ENCODE assay signal across 13 cellular contexts in genomic region chr14:105337966-105338365, GRCh38. TPM values are rescaled to one million over a fixed set of nuclear protein-coding genes. Genes with fewer than 3 reads are reported as not detected.
A peak's percentile ranks its signal among the peaks of the same experiment; 100 is the strongest.
DNase-seq lines count a peak whose midpoint lies in the region; ATAC-seq, FAIRE-seq and TF ChIP-seq lines count a peak whose summit lies in the region.
"Had no signal": no experiment of that assay in that cellular context is flagged by ENCODE, and none has a peak within 500 bp of the region (broad histone marks: within the 10 kb centered on the region; RNA-seq: fewer than 3 reads in every experiment).

No MANE protein-coding gene starts in this region.

- no peak for DNase-seq in A549 (ENCODE audit: low read depth in 1 of 2, low spot score in 1 of 2)
- peak; percentile 73 for DNase-seq in globus pallidus (ENCODE audit: low spot score)
- DNase-seq in occipital lobe (lab: John Stamatoyannopoulos, UW): peak; percentile 40
- DNase-seq in transverse colon: no peak
- DNase-seq in GOT3 (lab: John Stamatoyannopoulos, UW): no peak
- DNase-seq in DMS79 (lab: John Stamatoyannopoulos, UW): no peak
- DNase-seq: body of pancreas, DMS153, HFFc6, NCI-H1694 treated with DMSO at 0.1 percent for 48 hours had no signal

- in situ Hi-C loops in transverse colon (cut with MboI; ENCODE audit: low pct_ligation_motif_present in 1 of 4, low pct_unique_long_range_greater_than_20kb in 1 of 4, low sequenced_read_pairs in 3 of 4): no loop called here

- H3K36me3 ChIP-seq in transverse colon: no peaks in the 10 kb centered on the region

- TF ChIP-seq CTCF in A549 (IDR thresholded peaks at IDR 0.05) (no peak), transverse colon (IDR thresholded peaks at IDR 0.05) (no peak)

- TF ChIP-seq EP300 in A549 (IDR thresholded peaks at IDR 0.05) (no peak), transverse colon (IDR thresholded peaks at IDR 0.05; ENCODE audit: low read depth) (no peak)

- FAIRE-seq in A549 (lab: Jason Lieb, UNC): no peak

- no peak overlapping the region for H3K4me2 ChIP-seq in A549

- ATAC-seq in A549 (no peak), GM19452 (IDR thresholded peaks at IDR 0.05; ENCODE audit: unreplicated experiment) (no peak)
- ATAC-seq: body of pancreas, mucosa of descending colon had no signal

- POLR2A ChIA-PET in A549 (lab: Yijun Ruan, JAX): no interaction called here

- H3K27ac ChIP-seq in A549: no peak overlapping the region
- no peak overlapping the region for H3K27ac ChIP-seq in transverse colon
- H3K27ac ChIP-seq: body of pancreas had no signal

- H3K4me1 ChIP-seq in A549: no peaks in the 10 kb centered on the region
- peaks cover 0 to 7% (median 1%) of the 10 kb centered on the region in 4 donors for H3K4me1 ChIP-seq in transverse colon

- no peak overlapping the region for H3K4me3 ChIP-seq in A549
- no peak overlapping the region for H3K4me3 ChIP-seq in transverse colon
- H3K4me3 ChIP-seq: body of pancreas, mucosa of descending colon had no signal

- WGBS in A549 (ENCODE audit: missing lambda C conversion rate): 88% methylated on average over 8 of the region's 10 CpGs
- 81% methylated on average over 5 of the region's 10 CpGs; no CpG with 5 or more reads in 1 of the 2 donors for WGBS in transverse colon (ENCODE audit: low coverage in 1 of 2), 2 donors

- H3K27me3 ChIP-seq in transverse colon: no peaks in the 10 kb centered on the region
- H3K27me3 ChIP-seq: body of pancreas had no signal

- CTCF ChIA-PET in A549 (lab: Yijun Ruan, JAX): no interaction called here

- TF ChIP-seq POLR2A in A549 (IDR thresholded peaks at IDR 0.05; ENCODE audit: low read length): no peak
- TF ChIP-seq POLR2A in transverse colon (IDR thresholded peaks at IDR 0.05): no peak

- H3K9me3 ChIP-seq in A549 (no peaks in the 10 kb centered on the region), transverse colon (no peaks in the 10 kb centered on the region)
- H3K9me3 ChIP-seq: body of pancreas, mucosa of descending colon had no signal

- TF ChIP-seq RAD21 in A549 (conservative IDR thresholded peaks at IDR 0.05 in 1 of 2, IDR thresholded peaks at IDR 0.05 in 1 of 2): no peak

- intact Hi-C loops in transverse colon (cut with DNase I; ENCODE audit: low total_unique reads): no loop called here

TF ChIP-seq in A549, 52 proteins besides CTCF, POLR2A, EP300 and RAD21:
- peak; percentile 93 for TF ChIP-seq MAFK (IDR thresholded peaks at IDR 0.05; ENCODE audit: partially characterized antibody)
- no peak for TF ChIP-seq HDAC2 (IDR thresholded peaks at IDR 0.05)
- TF ChIP-seq, protein P1, sequence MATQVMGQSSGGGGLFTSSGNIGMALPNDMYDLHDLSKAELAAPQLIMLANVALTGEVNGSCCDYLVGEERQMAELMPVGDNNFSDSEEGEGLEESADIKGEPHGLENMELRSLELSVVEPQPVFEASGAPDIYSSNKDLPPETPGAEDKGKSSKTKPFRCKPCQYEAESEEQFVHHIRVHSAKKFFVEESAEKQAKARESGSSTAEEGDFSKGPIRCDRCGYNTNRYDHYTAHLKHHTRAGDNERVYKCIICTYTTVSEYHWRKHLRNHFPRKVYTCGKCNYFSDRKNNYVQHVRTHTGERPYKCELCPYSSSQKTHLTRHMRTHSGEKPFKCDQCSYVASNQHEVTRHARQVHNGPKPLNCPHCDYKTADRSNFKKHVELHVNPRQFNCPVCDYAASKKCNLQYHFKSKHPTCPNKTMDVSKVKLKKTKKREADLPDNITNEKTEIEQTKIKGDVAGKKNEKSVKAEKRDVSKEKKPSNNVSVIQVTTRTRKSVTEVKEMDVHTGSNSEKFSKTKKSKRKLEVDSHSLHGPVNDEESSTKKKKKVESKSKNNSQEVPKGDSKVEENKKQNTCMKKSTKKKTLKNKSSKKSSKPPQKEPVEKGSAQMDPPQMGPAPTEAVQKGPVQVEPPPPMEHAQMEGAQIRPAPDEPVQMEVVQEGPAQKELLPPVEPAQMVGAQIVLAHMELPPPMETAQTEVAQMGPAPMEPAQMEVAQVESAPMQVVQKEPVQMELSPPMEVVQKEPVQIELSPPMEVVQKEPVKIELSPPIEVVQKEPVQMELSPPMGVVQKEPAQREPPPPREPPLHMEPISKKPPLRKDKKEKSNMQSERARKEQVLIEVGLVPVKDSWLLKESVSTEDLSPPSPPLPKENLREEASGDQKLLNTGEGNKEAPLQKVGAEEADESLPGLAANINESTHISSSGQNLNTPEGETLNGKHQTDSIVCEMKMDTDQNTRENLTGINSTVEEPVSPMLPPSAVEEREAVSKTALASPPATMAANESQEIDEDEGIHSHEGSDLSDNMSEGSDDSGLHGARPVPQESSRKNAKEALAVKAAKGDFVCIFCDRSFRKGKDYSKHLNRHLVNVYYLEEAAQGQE (IDR thresholded peaks at IDR 0.05): no peak

TF ChIP-seq in PFSK-1, 5 proteins besides CTCF, POLR2A, EP300 and RAD21:
- TF ChIP-seq TAF1 (IDR thresholded peaks at IDR 0.05; ENCODE audit: borderline replicate concordance, insufficient read depth, low read length): no peak
- TF ChIP-seq POLR2AphosphoS5 (IDR thresholded peaks at IDR 0.05; ENCODE audit: low read depth, low read length): no peak
- TF ChIP-seq FOXP2 (optimal IDR thresholded peaks at IDR 0.05; ENCODE audit: borderline replicate concordance, extremely low read depth, extremely low read length, insufficient read depth): peak; percentile 67
- TF ChIP-seq, protein P1 (IDR thresholded peaks at IDR 0.05; ENCODE audit: insufficient read depth in 1 of 2, low read depth in 2 of 2, low read length in 2 of 2): no peak
- TF ChIP-seq SIN3A (IDR thresholded peaks at IDR 0.05; ENCODE audit: borderline replicate concordance, insufficient read depth, low read length): no peak

RNA-seq across cellular contexts. Expression of gene PACS2, which starts 23.4 kb away (rescaled TPM):
- 11.9 and 13.1 TPM in 2 replicates for polyA plus RNA-seq in A549 (2011; rRNA removed)
- polyA plus RNA-seq in A549 (2012; cell fraction: cytosol; rRNA removed): 30.5 and 35.5 TPM in 2 replicates
- 95.3 and 135 TPM in 2 replicates for polyA plus RNA-seq in A549 (2012; cell fraction: nucleus; rRNA removed)
- 21.7 to 25.8 TPM (median 24.5 TPM) in 3 replicates for polyA plus RNA-seq in A549 (2017; fragmentation: RNase III; extraction: RNeasy Plus Mini Kit Qiagen cat#74134 plus additional on column Dnase treatment)
- 19.4 and 24.6 TPM in 2 replicates for polyA minus RNA-seq in A549 (2011; rRNA and poly(A)+ RNA removed)
- polyA plus RNA-seq in PFSK-1 (2012; ENCODE audit: insufficient read length, low read depth): 48.0 TPM
- 75.8 TPM for total RNA-seq in occipital lobe
- 100 to 1,000 TPM in 2 of 4 donors, 10 to 100 TPM in 2; 63.0 to 249 (median 135) TPM for total RNA-seq in transverse colon

RNA-seq across cellular contexts. Expression of gene BRF1, which starts 37.2 kb away (rescaled TPM):
- polyA plus RNA-seq in A549 (2011; rRNA removed): 7.0 and 8.5 TPM in 2 replicates
- 15.4 and 21.4 TPM in 2 replicates for polyA plus RNA-seq in A549 (2012; cell fraction: cytosol; rRNA removed)
- polyA plus RNA-seq in A549 (2012; cell fraction: nucleus; rRNA removed): 59.0 and 64.6 TPM in 2 replicates
- 23.9 to 29.6 TPM (median 25.7 TPM) in 3 replicates for polyA plus RNA-seq in A549 (2017; fragmentation: RNase III; extraction: RNeasy Plus Mini Kit Qiagen cat#74134 plus additional on column Dnase treatment)
- polyA minus RNA-seq in A549 (2011; rRNA and poly(A)+ RNA removed): 9.6 and 14.5 TPM in 2 replicates
- polyA plus RNA-seq in PFSK-1 (2012; ENCODE audit: insufficient read length, low read depth): 31.1 TPM
- total RNA-seq in occipital lobe: 61.1 TPM
- 10 to 100 TPM; 36.2 to 93.9 (median 62.6) TPM for total RNA-seq in transverse colon

Comparison
In these comparisons a context has a peak if more than half of its experiments do, and no peak if none do; other contexts are left out.
1. DNase-seq: peak in globus pallidus (single experiment) and occipital lobe (single experiment); none in A549 (0 of 2), transverse colon (single experiment), GOT3 (single experiment) and DMS79 (single experiment).